14 cellular contexts compared by ENCODE assay signal in genomic region chr1:156773607-156774006, GRCh38. TPM values are rescaled to one million over a fixed set of nuclear protein-coding genes. Genes with fewer than 3 reads are reported as not detected.
A peak's percentile ranks its signal among the peaks of the same experiment; 100 is the strongest.
DNase-seq lines count a peak whose midpoint lies in the region; ATAC-seq and TF ChIP-seq lines count a peak whose summit lies in the region.
"Had no signal": no experiment of that assay in that cellular context is flagged by ENCODE, and none has a peak within 500 bp of the region (broad histone marks: within the 10 kb centered on the region; RNA-seq: fewer than 3 reads in every experiment).

No MANE protein-coding gene starts in this region.

- no peaks in the 10 kb centered on the region for H3K9me2 ChIP-seq in hepatocyte (replicated peaks; ENCODE audit: insufficient read depth)

- no peak for ATAC-seq in T-helper 17 cell

- H3K4me3 ChIP-seq in AG04450 (ENCODE audit: low read depth, low read length), result no peak overlapping the region
- H3K4me3 ChIP-seq in hepatocyte, result no peak overlapping the region
- H3K4me3 ChIP-seq: body of pancreas, stomach had no signal

- CTCF ChIA-PET in AG04450 (lab: Charles Lee), result no interaction called here

- H3K36me3 Mint-ChIP-seq in T-helper 17 cell (ENCODE audit: low read depth), result peaks cover 11% of the 10 kb centered on the region

- peak overlapping the region; percentile 60 for H3K4me2 ChIP-seq in hepatocyte

- H3K27me3 ChIP-seq in AG04450 (ENCODE audit: control insufficient read depth, insufficient read depth, low read length), result no peaks in the 10 kb centered on the region
- H3K27me3 ChIP-seq in hepatocyte, result no peaks in the 10 kb centered on the region
- H3K27me3 ChIP-seq: body of pancreas, stomach had no signal

- H3K36me3 ChIP-seq in hepatocyte (replicated peaks; ENCODE audit: insufficient read depth, low read depth), result no peaks in the 10 kb centered on the region

- H3K9me3 ChIP-seq in AG04450 (ENCODE audit: control insufficient read depth, insufficient read depth, low read length), result no peaks in the 10 kb centered on the region
- H3K9me3 ChIP-seq in T-helper 17 cell (ENCODE audit: control insufficient read depth, low read length, poor library complexity, severe bottlenecking), result no peaks in the 10 kb centered on the region
- no peaks in the 10 kb centered on the region for H3K9me3 ChIP-seq in hepatocyte (ENCODE audit: low read depth)
- H3K9me3 ChIP-seq: body of pancreas, stomach had no signal

- TF ChIP-seq CTCF in AG04450 (IDR thresholded peaks at IDR 0.05; ENCODE audit: low read depth, low read length) (0 out of 2 replicates have a peak, but pooled peaks have one; percentile 7), hepatocyte (IDR thresholded peaks at IDR 0.05; ENCODE audit: poor library complexity) (no peak)

- peaks cover 55% of the 10 kb centered on the region for H3K4me1 Mint-ChIP-seq in T-helper 17 cell

- peaks cover 97% of the 10 kb centered on the region for H3K79me2 ChIP-seq in hepatocyte

- H2AFZ ChIP-seq in hepatocyte, result no peak overlapping the region

- 95% methylated on average over 3 of the region's 3 CpGs for WGBS in hepatocyte (ENCODE audit: low lambda C conversion rate, missing lambda C conversion rate)

- POLR2A ChIA-PET in AG04450 (lab: Yijun Ruan, JAX), result no interaction called here

- no peaks in the 10 kb centered on the region for H3K27me3 Mint-ChIP-seq in T-helper 17 cell

- no peak overlapping the region for H3K4me3 Mint-ChIP-seq in T-helper 17 cell

- H3K27ac ChIP-seq in AG04450 (ENCODE audit: low read depth, low read length) (no peak overlapping the region), hepatocyte (peak overlapping the region; percentile 43)
- H3K27ac ChIP-seq: C4-2B had no signal

- peak overlapping the region; percentile 45 for H3K27ac Mint-ChIP-seq in T-helper 17 cell
- H3K27ac Mint-ChIP-seq: activated T-helper 2 cell treated with anti-CD3 and anti-CD28 coated beads, Interferon-gamma antibody, Interleukin-2, Interleukin-4, amounts not matched to agents 10 μg/mL and 5 μg/mL and 100 μg/mL, durations not matched to agents 14 hours and 24 hours and 36 hours had no signal

- H4K20me1 ChIP-seq in hepatocyte (ENCODE audit: insufficient read depth, poor library complexity, severe bottlenecking), result peaks cover 80% of the 10 kb centered on the region

- DNase-seq in AG04450 (ENCODE audit: low read depth, low spot score), result no peak
- DNase-seq in ELR (ENCODE audit: low read depth), result peak; percentile 33
- DNase-seq in T-helper 17 cell, result no peak
- no peak for DNase-seq in hepatocyte (ENCODE audit: low spot score)
- DNase-seq in dedifferentiated amniotic fluid mesenchymal stem cell (ENCODE audit: extremely low spot score), result no peak
- DNase-seq in midbrain (lab: John Stamatoyannopoulos, UW), result no peak
- no peak for DNase-seq in globus pallidus (ENCODE audit: low spot score)
- DNase-seq in DMS153 treated with DMSO at 0.1 percent for 48 hours (lab: John Stamatoyannopoulos, UW; ENCODE audit: unreplicated experiment), result no peak
- DNase-seq: body of pancreas, NCI-H146, NCI-H774, stomach had no signal

- peaks cover 42% of the 10 kb centered on the region for H3K4me1 ChIP-seq in hepatocyte (ENCODE audit: insufficient read depth)

RNA-seq across cellular contexts. Expression of gene PRCC, which starts 6.3 kb away (rescaled TPM):
- polyA plus RNA-seq in AG04450 (2011; rRNA removed), result 51.1 and 58.6 TPM in 2 replicates
- 84.3 and 120 TPM in 2 replicates for polyA minus RNA-seq in AG04450 (2011; rRNA and poly(A)+ RNA removed)
- 10 to 100 TPM; 51.0 to 82.4 TPM for total RNA-seq in T-helper 17 cell
- total RNA-seq in hepatocyte, result 35.9 and 45.0 TPM in 2 replicates
- polyA plus RNA-seq in hepatocyte, result 85.2 and 108 TPM in 2 replicates

RNA-seq across cellular contexts. Expression of gene HDGF, which starts 22.1 kb away (rescaled TPM):
- polyA plus RNA-seq in AG04450 (2011; rRNA removed) (155 TPM in 2 replicates), hepatocyte (153 and 166 TPM in 2 replicates)
- 101 and 105 TPM in 2 replicates for polyA minus RNA-seq in AG04450 (2011; rRNA and poly(A)+ RNA removed)
- total RNA-seq in T-helper 17 cell (100 to 1,000 TPM in 1 of 2 donors, 10 to 100 TPM in 1; 75.3 to 100 TPM), hepatocyte (160 and 192 TPM in 2 replicates)

RNA-seq across cellular contexts. Expression of gene MRPL24, which starts 32.7 kb away (rescaled TPM):
- 65.5 and 80.4 TPM in 2 replicates for polyA plus RNA-seq in AG04450 (2011; rRNA removed)
- 23.8 and 25.0 TPM in 2 replicates for polyA minus RNA-seq in AG04450 (2011; rRNA and poly(A)+ RNA removed)
- total RNA-seq in T-helper 17 cell, result 10 to 100 TPM; 18.7 to 25.1 TPM
- total RNA-seq in hepatocyte, result 40.4 and 44.9 TPM in 2 replicates
- polyA plus RNA-seq in hepatocyte, result 61.9 and 64.1 TPM in 2 replicates

RNA-seq across cellular contexts. Expression of gene SH2D2A, which starts 43.0 kb away (rescaled TPM):
- polyA plus RNA-seq in AG04450 (2011; rRNA removed), result 0.09 TPM in 1 of 2 replicates, not detected in the other
- not detected in 2 replicates for polyA minus RNA-seq in AG04450 (2011; rRNA and poly(A)+ RNA removed)
- 100 to 1,000 TPM; 129 to 137 TPM for total RNA-seq in T-helper 17 cell
- total RNA-seq in hepatocyte, result 0.60 and 2.6 TPM in 2 replicates
- polyA plus RNA-seq in hepatocyte, result 0.18 TPM in 1 of 2 replicates, not detected in the other

RNA-seq across cellular contexts. Expression of gene ISG20L2, which starts 45.0 kb away (rescaled TPM):
- polyA plus RNA-seq in AG04450 (2011; rRNA removed) (25.6 and 29.1 TPM in 2 replicates), hepatocyte (13.5 and 16.4 TPM in 2 replicates)
- 25.6 TPM in 2 replicates for polyA minus RNA-seq in AG04450 (2011; rRNA and poly(A)+ RNA removed)
- total RNA-seq in T-helper 17 cell (10 to 100 TPM; 41.4 to 54.2 TPM), hepatocyte (22.4 and 27.5 TPM in 2 replicates)
